8 cellular contexts compared by ENCODE assay signal in the genomic region with DNA sequence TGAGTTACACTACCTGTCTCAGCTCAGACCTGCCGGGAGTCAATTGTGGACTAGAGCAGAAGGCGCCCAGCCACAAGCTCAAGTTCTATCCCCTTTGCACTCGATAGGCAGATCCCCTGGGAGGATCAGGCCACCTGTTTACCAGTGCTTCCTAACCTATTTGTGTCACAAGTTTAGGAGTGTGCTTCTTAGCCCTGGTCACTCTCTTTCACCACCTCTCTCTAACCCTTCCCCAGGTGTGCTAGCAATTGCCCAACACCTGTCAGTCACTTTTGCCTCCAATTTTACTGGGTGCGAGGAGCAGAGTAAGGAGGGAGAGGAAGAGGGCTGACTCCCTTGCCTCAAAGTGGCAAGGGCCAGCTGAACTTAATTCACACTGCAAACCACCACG. TPM values are rescaled to one million over a fixed set of nuclear protein-coding genes. Genes with fewer than 3 reads are reported as not detected.
DNase-seq lines count a peak whose midpoint lies in the region; ATAC-seq and TF ChIP-seq lines count a peak whose summit lies in the region.

No MANE protein-coding gene starts in this region.

- peak overlapping the region; percentile 94 for H3K4me3 Mint-ChIP-seq in CD4-positive, alpha-beta T cell
- H3K4me3 Mint-ChIP-seq in endodermal cell = peak overlapping the region; percentile 83

- H3K27ac Mint-ChIP-seq in CD4-positive, alpha-beta T cell = peak overlapping the region; percentile 93
- peak overlapping the region; percentile 86 for H3K27ac Mint-ChIP-seq in endodermal cell

- H3K9ac ChIP-seq in PC-3 (ENCODE audit: low read length) (peak overlapping the region; percentile 82), endodermal cell (ENCODE audit: extremely low read depth, low read length, poor library complexity, severe bottlenecking) (peak overlapping the region; percentile 42), neuronal stem cell (ENCODE audit: low read depth, low read length, poor library complexity) (no peak overlapping the region)

- H2BK120ac ChIP-seq in neuronal stem cell (ENCODE audit: low read depth, low read length) = no peak overlapping the region

- no peak overlapping the region for H4K91ac ChIP-seq in neuronal stem cell (ENCODE audit: low read depth, low read length, poor library complexity)

- no peak overlapping the region for H3K18ac ChIP-seq in neuronal stem cell (ENCODE audit: low read length)

- POLR2A ChIA-PET in CD4-positive, alpha-beta T cell (lab: Charles Lee) = interaction anchor here (0.6 to 3.2 kb wide), 11 partner anchors 8 to 1799 kb away, joined by 3 to 38 read pairs (median 5); a partner anchor contains a TSS
- POLR2A ChIA-PET in PC-3 (lab: Charles Lee; ENCODE audit: unreplicated experiment) = interaction anchor here (0.6 kb wide), 1 partner anchor 104 kb away, joined by 4 read pairs; no protein-coding TSS in a partner anchor

- H3K27me3 ChIP-seq in CD4-positive, alpha-beta T cell (ENCODE audit: control insufficient read depth, insufficient read depth, low read length) = no peaks in the 10 kb centered on the region
- H3K27me3 ChIP-seq in PC-3 (ENCODE audit: low read length) (no peaks in the 10 kb centered on the region), endodermal cell (ENCODE audit: control insufficient read depth, insufficient read depth, low read length, poor library complexity, severe bottlenecking) (no peaks in the 10 kb centered on the region), neuronal stem cell (ENCODE audit: control insufficient read depth in 3 of 3, insufficient read depth in 3 of 3, low read depth in 1 of 3, low read length in 3 of 3) (peaks cover 0 to 19% (median 0%) of the 10 kb centered on the region in 3 experiments)

- no peak overlapping the region for H3K4ac ChIP-seq in neuronal stem cell (ENCODE audit: low read length)

- H4K8ac ChIP-seq in neuronal stem cell (ENCODE audit: low read depth, low read length) = no peak overlapping the region

- peaks cover 51% of the 10 kb centered on the region for H3K4me1 Mint-ChIP-seq in CD4-positive, alpha-beta T cell (ENCODE audit: low read depth)
- H3K4me1 Mint-ChIP-seq in endodermal cell = peaks cover 37% of the 10 kb centered on the region

- H3F3A ChIP-seq in PC-3 (ENCODE audit: low read length, unreplicated experiment) = no peaks in the 10 kb centered on the region

- H3K27ac ChIP-seq in CD4-positive, alpha-beta T cell (ENCODE audit: low read depth, low read length) = peak overlapping the region; percentile 75
- H3K27ac ChIP-seq in PC-3 (ENCODE audit: low read length) = peak overlapping the region; percentile 68
- H3K27ac ChIP-seq in endodermal cell (ENCODE audit: low read depth, low read length) = no peak overlapping the region
- H3K27ac ChIP-seq in neuronal stem cell (replicated peaks; ENCODE audit: low read length) = no peak overlapping the region

- H3K9me2 ChIP-seq in PC-3 (replicated peaks; ENCODE audit: low read length) = no peaks in the 10 kb centered on the region

- H3K4me2 ChIP-seq in PC-3 (ENCODE audit: low read length) = peak overlapping the region; percentile 86
- H3K4me2 ChIP-seq in neuronal stem cell (ENCODE audit: insufficient read depth, low read length, poor library complexity, severe bottlenecking) = peak overlapping the region; percentile 60

- H2AK5ac ChIP-seq in neuronal stem cell (ENCODE audit: low read depth, low read length) = no peak overlapping the region

- H2BK15ac ChIP-seq in neuronal stem cell (ENCODE audit: low read length) = no peak overlapping the region

- H3K79me2 ChIP-seq in PC-3 (ENCODE audit: low read length) = peaks cover 42% of the 10 kb centered on the region

- CTCF ChIA-PET in CD4-positive, alpha-beta T cell (lab: Charles Lee) = interaction anchor here (1.5 kb wide), 1 partner anchor 12 kb away, joined by 3 read pairs; no protein-coding TSS in a partner anchor
- CTCF ChIA-PET in PC-3 (lab: Charles Lee) = no interaction called here

- H2AFZ ChIP-seq in PC-3 (ENCODE audit: low read length) (peak overlapping the region; percentile 91), neuronal stem cell (ENCODE audit: low read length) (peak overlapping the region; percentile 99)

- BruUV-seq in PC-3 (replicated peaks; lab: Mats Ljungman, UMichigan) = no TSS peak

- peaks cover 24% of the 10 kb centered on the region for H3K36me3 Mint-ChIP-seq in CD4-positive, alpha-beta T cell (ENCODE audit: low read depth)
- peaks cover 16% of the 10 kb centered on the region for H3K36me3 Mint-ChIP-seq in endodermal cell (ENCODE audit: low read depth)

- peaks cover 2% of the 10 kb centered on the region for H3K79me1 ChIP-seq in neuronal stem cell (ENCODE audit: low read depth, low read length)

- H3K9me3 ChIP-seq in CD4-positive, alpha-beta T cell (ENCODE audit: control insufficient read depth, low read length) = no peaks in the 10 kb centered on the region
- H3K9me3 ChIP-seq in PC-3 (ENCODE audit: low read length) (no peaks in the 10 kb centered on the region), endodermal cell (ENCODE audit: control insufficient read depth, low read length) (no peaks in the 10 kb centered on the region), neuronal stem cell (replicated peaks in 1 of 2; ENCODE audit: control insufficient read depth in 2 of 2, insufficient read depth in 1 of 2, low read depth in 1 of 2, low read length in 2 of 2) (no peaks in the 10 kb centered on the region)

- intact Hi-C loops in CD4-positive, alpha-beta T cell (cut with DNase I, micrococcal nuclease) = loop anchor here (2.0 to 5.0 kb wide), 6 partner anchors 119 to 1812 kb away; a partner anchor contains a TSS
- intact Hi-C loops in PC-3 (cut with micrococcal nuclease) = loop anchor here (2.0 to 5.0 kb wide), 3 partner anchors 121 to 807 kb away; a partner anchor contains a TSS

- H4K20me1 ChIP-seq in PC-3 (ENCODE audit: low read length) = peaks cover 24% of the 10 kb centered on the region

- TF ChIP-seq CTCF in CD4-positive, alpha-beta T cell (IDR thresholded peaks at IDR 0.05) = no peak
- TF ChIP-seq CTCF in PC-3 (conservative IDR thresholded peaks at IDR 0.05; ENCODE audit: low read depth, low read length) (no peak), endodermal cell (conservative IDR thresholded peaks at IDR 0.05) (no peak)

- H3K4me3 ChIP-seq in PC-3 (ENCODE audit: low read length) (peak overlapping the region; percentile 77), endodermal cell (ENCODE audit: low read length) (peak overlapping the region; percentile 90), neuronal stem cell (ENCODE audit: low read length in 2 of 2) (peak overlapping the region; percentile 75 to 99)

- H2BK5ac ChIP-seq in neuronal stem cell (ENCODE audit: low read length) = no peak overlapping the region

- H3K36me3 ChIP-seq in PC-3 (ENCODE audit: low read depth, low read length) = peaks cover under 1% of the 10 kb centered on the region; the same call in 1 of the 2 replicates
- H3K36me3 ChIP-seq in endodermal cell (ENCODE audit: control insufficient read depth, insufficient read depth, low read length) = peaks cover 17% of the 10 kb centered on the region
- H3K36me3 ChIP-seq in neuronal stem cell (replicated peaks in 1 of 2; ENCODE audit: control insufficient read depth in 2 of 2, insufficient read depth in 2 of 2, low read length in 2 of 2) = peaks cover 0 to 14% of the 10 kb centered on the region in 2 donors

- no peak overlapping the region for H2BK12ac ChIP-seq in neuronal stem cell (ENCODE audit: low read length)

- no peak for ATAC-seq in CD4-positive, alpha-beta T cell (ENCODE audit: poor library complexity)
- ATAC-seq in GM21529 (IDR thresholded peaks at IDR 0.05; ENCODE audit: unreplicated experiment) (peak; percentile 14), PC-3 (no peak; the same call in 1 of the 2 replicates)

- WGBS in endodermal cell (ENCODE audit: insufficient coverage in 1 of 2, insufficient read length in 1 of 2), 2 experiments = 32 to 53% methylated on average over 3 to 5 of the region's 5 CpGs
- no CpG with 5 or more reads among the region's 5 CpGs for WGBS in neuronal stem cell (ENCODE audit: extremely low coverage in 2 of 2, insufficient read length in 2 of 2, insufficient replicate concordance in 1 of 2), 2 donors

- peaks cover 31% of the 10 kb centered on the region for H3K4me1 ChIP-seq in PC-3 (ENCODE audit: insufficient read depth, low read length)
- peaks cover 9% of the 10 kb centered on the region for H3K4me1 ChIP-seq in endodermal cell (ENCODE audit: control insufficient read depth, insufficient read depth, low read length)
- H3K4me1 ChIP-seq in neuronal stem cell (ENCODE audit: control insufficient read depth in 2 of 2, insufficient read depth in 1 of 2, low read depth in 1 of 2, low read length in 2 of 2) = peaks cover 3 to 16% of the 10 kb centered on the region in 2 donors

- H3K9me3 Mint-ChIP-seq in CD4-positive, alpha-beta T cell = no peaks in the 10 kb centered on the region
- H3K9me3 Mint-ChIP-seq in endodermal cell = no peaks in the 10 kb centered on the region

- H3K23ac ChIP-seq in neuronal stem cell (ENCODE audit: low read depth, low read length, poor library complexity) = no peak overlapping the region

- no peak for DNase-seq in CD4-positive, alpha-beta T cell
- DNase-seq in PC-3 = no peak
- peak; percentile 74 for DNase-seq in endodermal cell
- no peak for DNase-seq in neuronal stem cell (ENCODE audit: low spot score)
- no peak for DNase-seq in inferior parietal cortex (ENCODE audit: extremely low spot score)
- DNase-seq in DMS114 treated with DMSO at 0.1 percent for 48 hours (lab: John Stamatoyannopoulos, UW; ENCODE audit: unreplicated experiment) = no peak
- no peak for DNase-seq in amniotic stem cell (lab: John Stamatoyannopoulos, UW)

- H3K27me3 Mint-ChIP-seq in CD4-positive, alpha-beta T cell = no peaks in the 10 kb centered on the region
- peaks cover 17% of the 10 kb centered on the region for H3K27me3 Mint-ChIP-seq in endodermal cell (ENCODE audit: insufficient read depth)

- H3K14ac ChIP-seq in neuronal stem cell (ENCODE audit: low read length) = no peak overlapping the region

RNA-seq across cellular contexts. Expression of a gene that starts 0.7 kb away (rescaled TPM):
- total RNA-seq in CD4-positive, alpha-beta T cell = 10 to 100 TPM; 25.8 to 27.7 TPM
- 23.2 and 31.2 TPM in 2 replicates for total RNA-seq in PC-3 (2014; rRNA removed)
- total RNA-seq in endodermal cell = 10 to 100 TPM; 23.0 to 26.0 TPM
- polyA plus RNA-seq in endodermal cell (2013, experiment 1 of 2) = 17.4 TPM
- 12.8 TPM for polyA plus RNA-seq in endodermal cell (2013, experiment 2 of 2)
- 15.0 TPM for polyA plus RNA-seq in neuronal stem cell (2013, experiment 1 of 2)
- 16.4 TPM for polyA plus RNA-seq in neuronal stem cell (2013, experiment 2 of 2)

Comparison
In these comparisons a context has a peak if more than half of its experiments do, and no peak if none do; other contexts are left out.
1. H3K27ac ChIP-seq: peak in CD4-positive, alpha-beta T cell (single experiment) and PC-3 (single experiment); none in endodermal cell (single experiment) and neuronal stem cell (single experiment).
2. Peak in every context shown above with its lines, with median percentiles within 50 percentile points of each other: H3K4me3 ChIP-seq.